ENCODE assay signal across 16 cellular contexts in genomic region chr2:105410554-105410953, GRCh38. TPM values are rescaled to one million over a fixed set of nuclear protein-coding genes. Genes with fewer than 3 reads are reported as not detected.
DNase-seq lines count a peak whose midpoint lies in the region; ATAC-seq and TF ChIP-seq lines count a peak whose summit lies in the region.
"Had no signal": no experiment of that assay in that cellular context is flagged by ENCODE, and none has a peak within 500 bp of the region (broad histone marks: within the 10 kb centered on the region; RNA-seq: fewer than 3 reads in every experiment).

No MANE protein-coding gene starts in this region.

- WGBS in aorta, 2 donors, result 0 to 4% methylated on average over 4 of the region's 4 CpGs

- H3K4me3 ChIP-seq in RWPE2 (ENCODE audit: severe bottlenecking), result no peak overlapping the region
- H3K4me3 ChIP-seq in aorta (ENCODE audit: low read length in 2 of 2), result no peak overlapping the region

- intact Hi-C loops in aorta (cut with DNase I), result no loop called here

- ATAC-seq in RWPE2 (ENCODE audit: low read depth), result peak; percentile 75
- ATAC-seq in aorta (ENCODE audit: low FRiP score), result peak; percentile 28
- ATAC-seq: activated CD4-positive, CD25-positive, alpha-beta regulatory T cell treated with anti-CD3 and anti-CD28 coated beads, Interleukin-2, amount 50 U/mL, for 24 hours; stimulated activated memory B cell treated with anti-CD40 and anti-IgM and Interleukin-4, amounts not matched to agents 10 μg/mL and 1 μg/mL and 100 μg/mL, for 72 hours had no signal

- H3K36me3 ChIP-seq in RWPE2 (ENCODE audit: low read depth) (no peaks in the 10 kb centered on the region), aorta (ENCODE audit: control insufficient read depth in 1 of 2, insufficient read depth in 2 of 2, low read length in 1 of 2) (no peaks in the 10 kb centered on the region)

- no peak for DNase-seq in RWPE2 (ENCODE audit: low spot score)
- no peak for DNase-seq in epithelial cell of prostate (ENCODE audit: low read depth, low spot score)
- peak; percentile 55 for DNase-seq in kidney tubule cell (ENCODE audit: low spot score)
- DNase-seq in aorta, result no peak
- no peak for DNase-seq in stimulated activated naive CD4-positive, alpha-beta T cell (lab: John Stamatoyannopoulos, UW)
- no peak for DNase-seq in AG08396 (ENCODE audit: low spot score)
- no peak for DNase-seq in activated CD4-positive, alpha-beta T cell treated with anti-CD3 and anti-CD28 coated beads, Interleukin-2, amount 50 U/mL, for 1 hour
- DNase-seq: activated CD8-positive, alpha-beta memory T cell treated with anti-CD3 and anti-CD28 coated beads, Interleukin-2, amount 50 U/mL, for 4 hours; activated naive CD4-positive, alpha-beta T cell treated with anti-CD3 and anti-CD28 coated beads, Interleukin-2, amount 10 ng/mL, durations not matched to agents 7 days and 5 days; CD4-positive, alpha-beta memory T cell; NCI-H146; RPMI8226; stimulated activated CD4-positive, alpha-beta T cell treated with anti-CD3 and anti-CD28 coated beads, Interleukin-4, amount 100 ng/mL, for 1 hour; T-helper 2 cell had no signal

- H3K9me3 ChIP-seq in RWPE2 (ENCODE audit: severe bottlenecking), result no peaks in the 10 kb centered on the region
- H3K9me3 ChIP-seq in aorta (ENCODE audit: control insufficient read depth, low read length), result no peaks in the 10 kb centered on the region

- H3K27me3 ChIP-seq in RWPE2 (ENCODE audit: insufficient read depth, poor library complexity, severe bottlenecking) (no peaks in the 10 kb centered on the region), aorta (ENCODE audit: control insufficient read depth in 1 of 2, insufficient read depth in 2 of 2, low read length in 1 of 2) (no peaks in the 10 kb centered on the region)

- H3K4me1 ChIP-seq in RWPE2 (ENCODE audit: insufficient read depth, poor library complexity, severe bottlenecking) (peaks cover 25% of the 10 kb centered on the region), aorta (ENCODE audit: control insufficient read depth in 1 of 2, insufficient read depth in 2 of 2, low read length in 2 of 2) (peaks cover 2 to 13% of the 10 kb centered on the region in 2 donors)

- H3K27ac ChIP-seq in RWPE2 (ENCODE audit: poor library complexity, severe bottlenecking) (peak overlapping the region; percentile 89), epithelial cell of prostate (peak overlapping the region; percentile 80), aorta (ENCODE audit: low read depth in 1 of 2, low read length in 2 of 2) (peak overlapping the region in 1 of 2 donors; percentile 96)

- no peak for TF ChIP-seq CTCF in RWPE2 (IDR thresholded peaks at IDR 0.05; ENCODE audit: poor library complexity, severe bottlenecking)

RNA-seq across cellular contexts. Expression of gene FHL2, which starts 11.7 kb away (rescaled TPM):
- 10 to 100 TPM; 60.4 to 70.8 TPM for total RNA-seq in aorta
- polyA plus RNA-seq in aorta, result 100 to 1,000 TPM in 1 of 2 donors, 10 to 100 TPM in 1; 64.7 to 129 TPM
